Comparison of ENCODE assay signal across 19 cellular contexts in the genomic region with DNA sequence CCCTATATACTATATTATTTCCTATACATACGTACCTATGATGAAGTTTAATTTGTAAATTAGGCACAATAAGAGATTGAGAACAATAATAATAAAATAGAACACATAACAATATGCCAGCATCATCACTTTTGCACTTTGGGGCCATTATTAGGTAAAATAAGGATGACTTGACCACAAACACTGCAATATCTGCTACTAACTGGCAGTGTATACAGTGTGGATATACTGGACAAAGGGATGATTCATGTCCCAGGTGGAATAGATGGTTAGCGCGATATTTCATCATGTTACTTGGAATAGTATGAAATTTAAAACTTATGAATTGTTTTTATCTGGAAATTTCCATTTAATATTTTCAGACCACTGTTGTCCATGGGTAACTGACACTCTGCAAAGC. TPM values are rescaled to one million over a fixed set of nuclear protein-coding genes. Genes with fewer than 3 reads are reported as not detected.
DNase-seq lines count a peak whose midpoint lies in the region; ATAC-seq, FAIRE-seq and TF ChIP-seq lines count a peak whose summit lies in the region.
"Had no signal": no experiment of that assay in that cellular context is flagged by ENCODE, and none has a peak within 500 bp of the region (broad histone marks: within the 10 kb centered on the region; RNA-seq: fewer than 3 reads in every experiment).

No MANE protein-coding gene starts in this region.

- H4K20me1 ChIP-seq in astrocyte (ENCODE audit: insufficient read depth, low read length): peaks cover 76% of the 10 kb centered on the region

- peaks cover 8% of the 10 kb centered on the region for H3K36me3 Mint-ChIP-seq in astrocyte (ENCODE audit: low read depth, unreplicated experiment)
- peaks cover 20% of the 10 kb centered on the region for H3K36me3 Mint-ChIP-seq in stimulated activated effector memory CD8-positive, alpha-beta T cell treated with anti-CD3 and anti-CD28 coated beads, Interleukin-12 subunit alpha, Interleukin-12 subunit beta, amount 100 ng/mL, for 72 hours

- no peaks in the 10 kb centered on the region for H3K27me3 Mint-ChIP-seq in astrocyte (ENCODE audit: low read depth, unreplicated experiment)
- H3K27me3 Mint-ChIP-seq: B cell had no signal

- H3K4me3 Mint-ChIP-seq in astrocyte (ENCODE audit: unreplicated experiment): no peak overlapping the region
- no peak overlapping the region for H3K4me3 Mint-ChIP-seq in stimulated activated effector memory CD8-positive, alpha-beta T cell treated with anti-CD3 and anti-CD28 coated beads, Interleukin-12 subunit alpha, Interleukin-12 subunit beta, amount 100 ng/mL, for 72 hours
- H3K4me3 Mint-ChIP-seq: B cell had no signal

- H2AFZ ChIP-seq in astrocyte (ENCODE audit: low read depth, low read length): no peak overlapping the region

- no peak overlapping the region for H3K4me2 ChIP-seq in astrocyte (ENCODE audit: low read length)

- FAIRE-seq in astrocyte (lab: Jason Lieb, UNC): no peak
- FAIRE-seq: H54 had no signal

- no peak overlapping the region for H3K27ac ChIP-seq in astrocyte (ENCODE audit: low read depth, low read length)

- peaks cover 21% of the 10 kb centered on the region for H3K4me1 Mint-ChIP-seq in astrocyte (ENCODE audit: low read depth, unreplicated experiment)
- peaks cover 43% of the 10 kb centered on the region for H3K4me1 Mint-ChIP-seq in stimulated activated effector memory CD8-positive, alpha-beta T cell treated with anti-CD3 and anti-CD28 coated beads, Interleukin-12 subunit alpha, Interleukin-12 subunit beta, amount 100 ng/mL, for 72 hours

- H3K9me3 Mint-ChIP-seq in astrocyte (ENCODE audit: unreplicated experiment): no peaks in the 10 kb centered on the region
- peaks cover 3% of the 10 kb centered on the region for H3K9me3 Mint-ChIP-seq in stimulated activated effector memory CD8-positive, alpha-beta T cell treated with anti-CD3 and anti-CD28 coated beads, Interleukin-12 subunit alpha, Interleukin-12 subunit beta, amount 100 ng/mL, for 72 hours

- no peaks in the 10 kb centered on the region for H3K9me3 ChIP-seq in astrocyte (ENCODE audit: insufficient read depth, low read depth, low read length)

- no peak for TF ChIP-seq CTCF in astrocyte (IDR thresholded peaks at IDR 0.05; ENCODE audit: insufficient read depth, low read depth, low read length)

- H3K27me3 ChIP-seq in astrocyte (ENCODE audit: insufficient read depth, low read length): no peaks in the 10 kb centered on the region

- ATAC-seq in stimulated activated effector memory CD8-positive, alpha-beta T cell treated with anti-CD3 and anti-CD28 coated beads, Interleukin-12 subunit alpha, Interleukin-12 subunit beta, amount 100 ng/mL, for 72 hours: no peak
- ATAC-seq in HG03175 (IDR thresholded peaks at IDR 0.05; ENCODE audit: unreplicated experiment) (no peak), HG03457 (IDR thresholded peaks at IDR 0.05; ENCODE audit: unreplicated experiment) (no peak)

- no peak overlapping the region for H3K4me3 ChIP-seq in astrocyte (ENCODE audit: insufficient read depth, low read depth, low read length)

- H3K36me3 ChIP-seq in astrocyte (ENCODE audit: insufficient read depth, low read length): no peaks in the 10 kb centered on the region

- peaks cover 91% of the 10 kb centered on the region for H3K79me2 ChIP-seq in astrocyte (ENCODE audit: insufficient read depth, low read length)

- peak overlapping the region; percentile 41 for H3K27ac Mint-ChIP-seq in astrocyte (ENCODE audit: unreplicated experiment)
- H3K27ac Mint-ChIP-seq in stimulated activated effector memory CD8-positive, alpha-beta T cell treated with anti-CD3 and anti-CD28 coated beads, Interleukin-12 subunit alpha, Interleukin-12 subunit beta, amount 100 ng/mL, for 72 hours: peak overlapping the region; percentile 50

- DNase-seq in LHCN-M2 (ENCODE audit: low read depth) (peak; percentile 14), astrocyte (ENCODE audit: low read depth) (no peak), fibroblast of the conjunctiva (ENCODE audit: low read depth) (peak; percentile 33)
- no peak for DNase-seq in stimulated activated effector memory CD8-positive, alpha-beta T cell treated with anti-CD3 and anti-CD28 coated beads, Interleukin-12 subunit alpha, Interleukin-12 subunit beta, amount 100 ng/mL, for 72 hours (ENCODE audit: low spot score in 2 of 2)
- no peak for DNase-seq in stimulated activated CD8-positive, alpha-beta memory T cell treated with anti-CD3 and anti-CD28 coated beads, Interleukin-4, amount 100 ng/mL, for 48 hours
- DNase-seq: COR-L47, DMS 273 treated with DMSO at 0.1 percent for 48 hours, DND-41, IMR-90, Karpas-422, NCI-H1105, NCI-H2081 treated with DMSO at 0.1 percent for 48 hours, NCI-H510A, NCI-H748 treated with DMSO at 0.1 percent for 48 hours, SIG-M5 had no signal

- H3K4me1 ChIP-seq in astrocyte (ENCODE audit: insufficient read depth, low read length): peaks cover 17% of the 10 kb centered on the region

- no peak overlapping the region for H3K9ac ChIP-seq in astrocyte (ENCODE audit: low read length)

RNA-seq across cellular contexts. Expression of gene TXLNA, which starts 35.4 kb away (rescaled TPM):
- total RNA-seq in LHCN-M2 (2014; rRNA removed) (79.6 and 81.6 TPM in 2 replicates), astrocyte (65.8 and 66.6 TPM in 2 replicates)
- polyA plus RNA-seq in LHCN-M2 (2012): 37.4 TPM

RNA-seq across cellular contexts. Expression of gene KPNA6, which starts 36.2 kb away (rescaled TPM):
- total RNA-seq in LHCN-M2 (2014; rRNA removed) (50.8 and 57.4 TPM in 2 replicates), astrocyte (113 and 122 TPM in 2 replicates)
- 24.4 TPM for polyA plus RNA-seq in LHCN-M2 (2012)

RNA-seq across cellular contexts. Expression of gene CCDC28B, which starts 56.4 kb away (rescaled TPM):
- total RNA-seq in LHCN-M2 (2014; rRNA removed) (9.1 and 10.8 TPM in 2 replicates), astrocyte (16.0 and 19.2 TPM in 2 replicates)
- 21.6 TPM for polyA plus RNA-seq in LHCN-M2 (2012)

Comparison
In these comparisons a context has a peak if more than half of its experiments do, and no peak if none do; other contexts are left out.
1. DNase-seq: peak in LHCN-M2 (single experiment) and fibroblast of the conjunctiva (single experiment); none in astrocyte (single experiment), stimulated activated effector memory CD8-positive, alpha-beta T cell treated with anti-CD3 and anti-CD28 coated beads, Interleukin-12 subunit alpha, Interleukin-12 subunit beta, amount 100 ng/mL, for 72 hours (0 of 2) and stimulated activated CD8-positive, alpha-beta memory T cell treated with anti-CD3 and anti-CD28 coated beads, Interleukin-4, amount 100 ng/mL, for 48 hours (single experiment).